Comparison of ENCODE assay signal across 13 cellular contexts in genomic region chr7:81190997-81191747, GRCh38.
DNase-seq lines count a peak whose midpoint lies in the region; ATAC-seq and TF ChIP-seq lines count a peak whose summit lies in the region.
"Had no signal": no experiment of that assay in that cellular context is flagged by ENCODE, and none has a peak within 500 bp of the region (broad histone marks: within the 10 kb centered on the region; RNA-seq: fewer than 3 reads in every experiment).

No MANE protein-coding gene starts in this region.

- TF ChIP-seq CTCF in omental fat pad (IDR thresholded peaks at IDR 0.05), result no peak

- ATAC-seq in omental fat pad (ENCODE audit: low FRiP score) (peak; percentile 67), HG02588 (IDR thresholded peaks at IDR 0.05; ENCODE audit: unreplicated experiment) (no peak)
- ATAC-seq: CD8-positive, alpha-beta T cell had no signal

- DNase-seq in EH (ENCODE audit: low read depth) (peak; percentile 63), RKO (ENCODE audit: low spot score) (peak; percentile 76), fibroblast of gingiva (ENCODE audit: low read depth) (peak; percentile 13), omental fat pad (ENCODE audit: low spot score) (no peak), HuH-7.5 (ENCODE audit: low spot score) (no peak), NCI-H1694 treated with DMSO at 0.1 percent for 48 hours (lab: John Stamatoyannopoulos, UW) (no peak)
- no peak for DNase-seq in activated T-cell treated with anti-CD3 and anti-CD28 coated beads, Interleukin-2, amount 50 U/mL, for 1 hour
- DNase-seq: activated CD8-positive, alpha-beta memory T cell treated with anti-CD3 and anti-CD28 coated beads, Interleukin-2, amount 50 U/mL, for 48 hours; CD8-positive, alpha-beta T cell; central memory CD4-positive, alpha-beta T cell; NCI-H82; stimulated activated CD4-positive, alpha-beta T cell treated with anti-CD3 and anti-CD28 coated beads, Interleukin-2, amount 100 ng/mL, for 48 hours had no signal

Comparison
In these comparisons a context has a peak if more than half of its experiments do, and no peak if none do; other contexts are left out.
1. DNase-seq: peak in EH (single experiment), RKO (single experiment) and fibroblast of gingiva (single experiment); none in omental fat pad (single experiment), activated T-cell treated with anti-CD3 and anti-CD28 coated beads, Interleukin-2, amount 50 U/mL, for 1 hour (single experiment), HuH-7.5 (single experiment) and NCI-H1694 treated with DMSO at 0.1 percent for 48 hours (single experiment).